Comparison of ENCODE assay signal across 9 cellular contexts in genomic region chr6:163414367-163415175, GRCh38. TPM values are rescaled to one million over a fixed set of nuclear protein-coding genes. Genes with fewer than 3 reads are reported as not detected.
DNase-seq lines count a peak whose midpoint lies in the region; ATAC-seq, FAIRE-seq and TF ChIP-seq lines count a peak whose summit lies in the region.
"Had no signal": no experiment of that assay in that cellular context is flagged by ENCODE, and none has a peak within 500 bp of the region (broad histone marks: within the 10 kb centered on the region; RNA-seq: fewer than 3 reads in every experiment).

Gene QKI, plus strand, starts transcription at chr6:163414718. Its CDS starts 476 bp downstream, at chr6:163415194.

- peaks cover 11% of the 10 kb centered on the region for H3K27me3 Mint-ChIP-seq in activated T-helper 2 cell treated with anti-CD3 and anti-CD28 coated beads, Interferon-gamma antibody, Interleukin-2, Interleukin-4, amounts not matched to agents 10 μg/mL and 5 μg/mL and 100 μg/mL, durations not matched to agents 14 hours and 24 hours and 36 hours (ENCODE audit: low read depth)
- H3K27me3 Mint-ChIP-seq in stimulated activated naive CD8-positive, alpha-beta T cell treated with anti-CD3 and anti-CD28 coated beads, Interleukin-15, amount 100 ng/mL, for 72 hours, result peaks cover 8% of the 10 kb centered on the region

- FAIRE-seq in RCC 7860 (lab: Jason Lieb, UNC), result no peak
- FAIRE-seq: endometrium had no signal

- H3K4me3 Mint-ChIP-seq in activated T-helper 2 cell treated with anti-CD3 and anti-CD28 coated beads, Interferon-gamma antibody, Interleukin-2, Interleukin-4, amounts not matched to agents 10 μg/mL and 5 μg/mL and 100 μg/mL, durations not matched to agents 14 hours and 24 hours and 36 hours (ENCODE audit: low read depth), result peak within 1 kb of the TSS; percentile 87
- peak within 1 kb of the TSS; percentile 85 to 94 for H3K4me3 Mint-ChIP-seq in stimulated activated naive CD8-positive, alpha-beta T cell treated with anti-CD3 and anti-CD28 coated beads, Interleukin-15, amount 100 ng/mL, for 72 hours

- peaks cover 37% of the 10 kb centered on the region for H3K4me1 Mint-ChIP-seq in activated T-helper 2 cell treated with anti-CD3 and anti-CD28 coated beads, Interferon-gamma antibody, Interleukin-2, Interleukin-4, amounts not matched to agents 10 μg/mL and 5 μg/mL and 100 μg/mL, durations not matched to agents 14 hours and 24 hours and 36 hours (ENCODE audit: low read depth)
- H3K4me1 Mint-ChIP-seq in stimulated activated naive CD8-positive, alpha-beta T cell treated with anti-CD3 and anti-CD28 coated beads, Interleukin-15, amount 100 ng/mL, for 72 hours, result peaks cover 49% of the 10 kb centered on the region

- H3K4me2 ChIP-seq in neural cell (ENCODE audit: low read length), result no peak within 1 kb of the TSS

- no peaks in the 10 kb centered on the region for H3K36me3 Mint-ChIP-seq in activated T-helper 2 cell treated with anti-CD3 and anti-CD28 coated beads, Interferon-gamma antibody, Interleukin-2, Interleukin-4, amounts not matched to agents 10 μg/mL and 5 μg/mL and 100 μg/mL, durations not matched to agents 14 hours and 24 hours and 36 hours (ENCODE audit: low read depth)

- peak within 1 kb of the TSS; percentile 91 for H3K27ac Mint-ChIP-seq in activated T-helper 2 cell treated with anti-CD3 and anti-CD28 coated beads, Interferon-gamma antibody, Interleukin-2, Interleukin-4, amounts not matched to agents 10 μg/mL and 5 μg/mL and 100 μg/mL, durations not matched to agents 14 hours and 24 hours and 36 hours
- H3K27ac Mint-ChIP-seq in stimulated activated naive CD8-positive, alpha-beta T cell treated with anti-CD3 and anti-CD28 coated beads, Interleukin-15, amount 100 ng/mL, for 72 hours, result peak within 1 kb of the TSS; percentile 80 to 91

- H3F3A ChIP-seq in neural cell (ENCODE audit: insufficient read depth, low read length, poor library complexity, severe bottlenecking), result peaks cover 9% of the 10 kb centered on the region

- H3K9me2 ChIP-seq in neural cell (ENCODE audit: insufficient read depth, low read length), result no peaks in the 10 kb centered on the region

- H3K4me3 ChIP-seq in BE2C (ENCODE audit: low read depth, low read length) (peak within 1 kb of the TSS; percentile 75), fibroblast of the aortic adventitia (ENCODE audit: low read depth, low read length) (peak within 1 kb of the TSS; percentile 92), neural cell (ENCODE audit: low read length) (peak within 1 kb of the TSS; percentile 84)

- peaks cover 62% of the 10 kb centered on the region for H3K79me2 ChIP-seq in neural cell (replicated peaks; ENCODE audit: insufficient read depth, low read length)

- peak within 1 kb of the TSS; percentile 35 for H2AFZ ChIP-seq in neural cell (ENCODE audit: low read depth, low read length)

- H3K27me3 ChIP-seq in BE2C (no peaks in the 10 kb centered on the region), neural cell (ENCODE audit: insufficient read depth, low read depth, low read length) (no peaks in the 10 kb centered on the region)

- no peaks in the 10 kb centered on the region for H3K9me3 Mint-ChIP-seq in activated T-helper 2 cell treated with anti-CD3 and anti-CD28 coated beads, Interferon-gamma antibody, Interleukin-2, Interleukin-4, amounts not matched to agents 10 μg/mL and 5 μg/mL and 100 μg/mL, durations not matched to agents 14 hours and 24 hours and 36 hours
- H3K9me3 Mint-ChIP-seq in stimulated activated naive CD8-positive, alpha-beta T cell treated with anti-CD3 and anti-CD28 coated beads, Interleukin-15, amount 100 ng/mL, for 72 hours, result no peaks in the 10 kb centered on the region

- TF ChIP-seq CTCF in BE2C (IDR thresholded peaks at IDR 0.05; ENCODE audit: low read depth, low read length), result no peak
- no peak for TF ChIP-seq CTCF in fibroblast of the aortic adventitia (IDR thresholded peaks at IDR 0.05; ENCODE audit: insufficient read depth, low read length)
- no peak for TF ChIP-seq CTCF in neural cell (IDR thresholded peaks at IDR 0.05; ENCODE audit: poor library complexity, severe bottlenecking)

- no peaks in the 10 kb centered on the region; the same call in 1 of the 2 replicates for H3K4me1 ChIP-seq in BE2C

- peak; percentile 78 for DNase-seq in BE2C
- peak; percentile 70 for DNase-seq in GM19238 (ENCODE audit: insufficient read length, low spot score)
- DNase-seq in RCC 7860 (ENCODE audit: low spot score), result peak; percentile 73
- DNase-seq in activated T-helper 2 cell treated with anti-CD3 and anti-CD28 coated beads, Interferon-gamma antibody, Interleukin-2, Interleukin-4, amounts not matched to agents 10 μg/mL and 5 μg/mL and 100 μg/mL, durations not matched to agents 14 hours and 24 hours and 36 hours (ENCODE audit: low spot score), result peak; percentile 75
- DNase-seq in fibroblast of the aortic adventitia (ENCODE audit: low read depth), result peak; percentile 72
- DNase-seq in stimulated activated naive CD8-positive, alpha-beta T cell treated with anti-CD3 and anti-CD28 coated beads, Interleukin-15, amount 100 ng/mL, for 72 hours, result peak; percentile 78 to 81

- peak within 1 kb of the TSS; percentile 94 for H3K27ac ChIP-seq in neural cell (ENCODE audit: low read length)

- ATAC-seq in HG03439 (IDR thresholded peaks at IDR 0.05; ENCODE audit: unreplicated experiment), result peak; percentile 38
- peak; percentile 67 for ATAC-seq in stimulated activated naive CD8-positive, alpha-beta T cell treated with anti-CD3 and anti-CD28 coated beads, Interleukin-15, amount 100 ng/mL, for 72 hours

- intact Hi-C loops in activated T-helper 2 cell treated with anti-CD3 and anti-CD28 coated beads, Interferon-gamma antibody, Interleukin-2, Interleukin-4, amounts not matched to agents 10 μg/mL and 5 μg/mL and 100 μg/mL, durations not matched to agents 14 hours and 24 hours and 36 hours (cut with micrococcal nuclease), result loop anchor here (5.0 kb wide), 2 partner anchors 543 to 687 kb away; partner anchors contain the start of genes PACRG and PRKN

- TF ChIP-seq EP300 in neural cell (conservative IDR thresholded peaks at IDR 0.05; ENCODE audit: poor library complexity, severe bottlenecking), result no peak

- no peaks in the 10 kb centered on the region for H4K20me1 ChIP-seq in neural cell (ENCODE audit: insufficient read depth)

- TF ChIP-seq RAD21 in neural cell (conservative IDR thresholded peaks at IDR 0.05), result peak; percentile 23

- H3K36me3 ChIP-seq in BE2C (no peaks in the 10 kb centered on the region), neural cell (ENCODE audit: insufficient read depth, low read length) (no peaks in the 10 kb centered on the region)

- no peaks in the 10 kb centered on the region for H3K9me3 ChIP-seq in BE2C
- H3K9me3 ChIP-seq in neural cell (ENCODE audit: low read length), result no peaks in the 10 kb centered on the region

- peak within 1 kb of the TSS; percentile 92 for H3K9ac ChIP-seq in neural cell (ENCODE audit: low read length)

TF ChIP-seq in neural cell, 6 proteins besides CTCF, POLR2A, EP300 and RAD21:
- TF ChIP-seq SMC3 (conservative IDR thresholded peaks at IDR 0.05; ENCODE audit: poor library complexity), result peak; percentile 12
- TF ChIP-seq TAF1 (IDR thresholded peaks at IDR 0.05; ENCODE audit: low read depth), result peak; percentile 57
- TF ChIP-seq REST (IDR thresholded peaks at IDR 0.05; ENCODE audit: borderline replicate concordance), result no peak
- TF ChIP-seq POLR2AphosphoS5 (IDR thresholded peaks at IDR 0.05), result peak; percentile 82
- TF ChIP-seq MXI1 (conservative IDR thresholded peaks at IDR 0.05; ENCODE audit: poor library complexity, severe bottlenecking), result no peak
- TF ChIP-seq EZH2 (IDR thresholded peaks at IDR 0.05; ENCODE audit: borderline replicate concordance, insufficient read depth, low read length, poor library complexity, severe bottlenecking), result no peak

RNA-seq across cellular contexts. Expression of gene QKI, which starts in this region (rescaled TPM):
- polyA plus RNA-seq in BE2C (2012; ENCODE audit: insufficient read depth, insufficient read length, low read depth), result 42.1 TPM
- total RNA-seq in activated T-helper 2 cell treated with anti-CD3 and anti-CD28 coated beads, Interferon-gamma antibody, Interleukin-2, Interleukin-4, amounts not matched to agents 10 μg/mL and 5 μg/mL and 100 μg/mL, durations not matched to agents 14 hours and 24 hours and 36 hours, result 64.0 and 65.1 TPM in 2 replicates
- total RNA-seq in fibroblast of the aortic adventitia (ENCODE audit: low replicate concordance), result 125 and 145 TPM in 2 replicates
- polyA plus RNA-seq in neural cell, result 36.1 and 39.0 TPM in 2 replicates
- polyA minus RNA-seq in neural cell, result 157 and 176 TPM in 2 replicates

Comparison
In these comparisons a context has a peak if more than half of its experiments do, and no peak if none do; other contexts are left out.
1. Peak in every context shown above with its lines: DNase-seq, ATAC-seq, H3K4me3 ChIP-seq and H3K27ac ChIP-seq.